ENCODE assay signal across 13 cellular contexts in the genomic region with DNA sequence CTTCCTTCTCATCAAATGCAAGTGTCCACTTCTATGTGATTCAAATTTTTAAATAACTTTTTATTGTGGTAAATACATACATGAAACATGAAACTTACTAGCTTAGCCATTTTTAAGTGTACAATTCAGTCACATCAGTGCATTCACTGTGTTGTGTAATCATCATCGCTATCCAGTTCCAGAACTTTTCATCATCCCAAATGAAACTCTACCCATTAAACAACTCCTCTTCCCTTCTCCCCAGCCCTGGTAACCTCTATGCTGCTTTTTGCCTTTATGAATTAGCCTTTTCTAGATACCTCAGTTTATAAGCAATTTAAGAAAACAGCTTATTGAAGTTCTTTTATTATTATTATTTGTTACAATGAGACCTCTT. TPM values are rescaled to one million over a fixed set of nuclear protein-coding genes. Genes with fewer than 3 reads are reported as not detected.
"Had no signal": no experiment of that assay in that cellular context is flagged by ENCODE, and none has a peak within 500 bp of the region (broad histone marks: within the 10 kb centered on the region; RNA-seq: fewer than 3 reads in every experiment).

No MANE protein-coding gene starts in this region.

- H3K27ac ChIP-seq: epithelial cell of prostate, esophagus squamous epithelium, foreskin keratinocyte, neutrophil, right atrium auricular region, tibial artery had no signal

- DNase-seq: cerebellar nuclear complex; effector memory CD8-positive, alpha-beta T cell; esophagus squamous epithelium; foreskin keratinocyte; head of caudate nucleus; left colon; naive thymus-derived CD8-positive, alpha-beta T cell; stimulated activated CD4-positive, alpha-beta T cell treated with anti-CD3 and anti-CD28 coated beads, Interleukin-2, amount 100 ng/mL, for 48 hours; tibial artery had no signal

- H3K4me2 ChIP-seq: smooth muscle cell had no signal

- H3K36me3 ChIP-seq: neutrophil, right atrium auricular region, tibial artery had no signal

- ATAC-seq: effector memory CD8-positive, alpha-beta T cell; foreskin keratinocyte; left colon; naive thymus-derived CD8-positive, alpha-beta T cell had no signal

- H3K9me3 ChIP-seq: esophagus squamous epithelium, neutrophil, right atrium auricular region, tibial artery had no signal

- H3K4me1 ChIP-seq: foreskin keratinocyte had no signal

- H3K4me3 ChIP-seq: esophagus squamous epithelium, right atrium auricular region, smooth muscle cell, tibial artery had no signal

- H3K27me3 ChIP-seq: esophagus squamous epithelium, neutrophil, right atrium auricular region, tibial artery had no signal

RNA-seq across cellular contexts. Expression of a gene that starts 41.1 kb away (rescaled TPM):
- total RNA-seq: smooth muscle cell had no signal
- polyA plus RNA-seq: naive thymus-derived CD8-positive, alpha-beta T cell had no signal
